ENCODE assay signal across 2 cellular contexts in the genomic region with DNA sequence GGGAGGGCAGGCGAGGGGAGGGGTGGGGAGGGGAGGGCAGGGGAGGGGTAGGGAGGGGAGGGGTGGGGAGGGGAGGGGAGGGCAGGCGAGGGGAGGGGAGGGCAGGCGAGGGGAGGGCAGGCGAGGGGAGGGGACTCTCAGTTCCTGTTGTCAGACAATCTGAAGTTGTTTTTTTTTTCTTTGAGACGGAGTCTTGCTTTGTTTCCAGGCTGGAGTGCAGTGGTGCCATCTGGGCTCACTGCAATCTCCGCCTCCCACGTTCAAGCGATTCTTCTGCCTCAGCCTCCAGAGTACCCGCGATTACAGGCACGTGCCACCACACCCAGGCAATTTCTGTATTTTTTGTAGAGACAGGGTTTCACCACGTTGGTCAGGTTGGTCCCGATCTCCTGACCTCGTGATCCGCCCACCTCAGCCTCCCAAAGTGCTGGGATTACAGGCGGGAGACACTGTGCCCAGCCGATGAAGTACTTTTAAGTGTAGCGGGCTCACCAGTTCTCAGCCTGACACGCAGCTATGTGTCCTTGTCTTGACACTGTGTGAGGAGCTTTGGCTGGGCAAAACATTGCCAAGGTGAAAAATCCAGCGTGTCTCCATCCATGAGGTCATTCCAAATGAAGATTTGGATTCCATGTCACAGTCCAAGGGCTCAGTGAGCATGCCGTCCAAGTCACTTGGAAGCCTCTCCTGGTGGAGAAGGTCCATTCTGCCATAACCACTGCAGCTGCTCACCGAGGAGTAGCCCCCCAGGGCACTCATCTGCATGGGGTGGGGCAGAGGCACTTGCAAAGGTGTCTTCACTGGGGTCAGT.
TF ChIP-seq lines count a peak whose summit lies in the region.

No MANE protein-coding gene starts in this region.

TF ChIP-seq in HCT116, 20 proteins besides CTCF, POLR2A, EP300 and RAD21:
- TF ChIP-seq, protein P1, sequence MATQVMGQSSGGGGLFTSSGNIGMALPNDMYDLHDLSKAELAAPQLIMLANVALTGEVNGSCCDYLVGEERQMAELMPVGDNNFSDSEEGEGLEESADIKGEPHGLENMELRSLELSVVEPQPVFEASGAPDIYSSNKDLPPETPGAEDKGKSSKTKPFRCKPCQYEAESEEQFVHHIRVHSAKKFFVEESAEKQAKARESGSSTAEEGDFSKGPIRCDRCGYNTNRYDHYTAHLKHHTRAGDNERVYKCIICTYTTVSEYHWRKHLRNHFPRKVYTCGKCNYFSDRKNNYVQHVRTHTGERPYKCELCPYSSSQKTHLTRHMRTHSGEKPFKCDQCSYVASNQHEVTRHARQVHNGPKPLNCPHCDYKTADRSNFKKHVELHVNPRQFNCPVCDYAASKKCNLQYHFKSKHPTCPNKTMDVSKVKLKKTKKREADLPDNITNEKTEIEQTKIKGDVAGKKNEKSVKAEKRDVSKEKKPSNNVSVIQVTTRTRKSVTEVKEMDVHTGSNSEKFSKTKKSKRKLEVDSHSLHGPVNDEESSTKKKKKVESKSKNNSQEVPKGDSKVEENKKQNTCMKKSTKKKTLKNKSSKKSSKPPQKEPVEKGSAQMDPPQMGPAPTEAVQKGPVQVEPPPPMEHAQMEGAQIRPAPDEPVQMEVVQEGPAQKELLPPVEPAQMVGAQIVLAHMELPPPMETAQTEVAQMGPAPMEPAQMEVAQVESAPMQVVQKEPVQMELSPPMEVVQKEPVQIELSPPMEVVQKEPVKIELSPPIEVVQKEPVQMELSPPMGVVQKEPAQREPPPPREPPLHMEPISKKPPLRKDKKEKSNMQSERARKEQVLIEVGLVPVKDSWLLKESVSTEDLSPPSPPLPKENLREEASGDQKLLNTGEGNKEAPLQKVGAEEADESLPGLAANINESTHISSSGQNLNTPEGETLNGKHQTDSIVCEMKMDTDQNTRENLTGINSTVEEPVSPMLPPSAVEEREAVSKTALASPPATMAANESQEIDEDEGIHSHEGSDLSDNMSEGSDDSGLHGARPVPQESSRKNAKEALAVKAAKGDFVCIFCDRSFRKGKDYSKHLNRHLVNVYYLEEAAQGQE (IDR thresholded peaks at IDR 0.05; ENCODE audit: low read depth) = no peak
- TF ChIP-seq CEBPB (IDR thresholded peaks at IDR 0.05; ENCODE audit: low read depth) (no peak), EZH2 (IDR thresholded peaks at IDR 0.05) (no peak), TCF7L2 (IDR thresholded peaks at IDR 0.05; ENCODE audit: borderline replicate concordance, extremely low read depth, insufficient read depth, insufficient read length) (no peak), FOSL1 (IDR thresholded peaks at IDR 0.05; ENCODE audit: low read depth) (no peak), SP1 (IDR thresholded peaks at IDR 0.05; ENCODE audit: low read depth) (no peak), ELF1 (IDR thresholded peaks at IDR 0.05; ENCODE audit: borderline replicate concordance, low read depth) (no peak), EZH2phosphoT487 (IDR thresholded peaks at IDR 0.05; ENCODE audit: borderline replicate concordance) (no peak), JUND (IDR thresholded peaks at IDR 0.05) (no peak), SIN3A (IDR thresholded peaks at IDR 0.05; ENCODE audit: low read depth) (no peak), ZFX (IDR thresholded peaks at IDR 0.05) (no peak), EGR1 (IDR thresholded peaks at IDR 0.05; ENCODE audit: low read depth) (peak; percentile 60), CBX3 (IDR thresholded peaks at IDR 0.05; ENCODE audit: low read depth) (no peak)
- TF ChIP-seq, protein P2, sequence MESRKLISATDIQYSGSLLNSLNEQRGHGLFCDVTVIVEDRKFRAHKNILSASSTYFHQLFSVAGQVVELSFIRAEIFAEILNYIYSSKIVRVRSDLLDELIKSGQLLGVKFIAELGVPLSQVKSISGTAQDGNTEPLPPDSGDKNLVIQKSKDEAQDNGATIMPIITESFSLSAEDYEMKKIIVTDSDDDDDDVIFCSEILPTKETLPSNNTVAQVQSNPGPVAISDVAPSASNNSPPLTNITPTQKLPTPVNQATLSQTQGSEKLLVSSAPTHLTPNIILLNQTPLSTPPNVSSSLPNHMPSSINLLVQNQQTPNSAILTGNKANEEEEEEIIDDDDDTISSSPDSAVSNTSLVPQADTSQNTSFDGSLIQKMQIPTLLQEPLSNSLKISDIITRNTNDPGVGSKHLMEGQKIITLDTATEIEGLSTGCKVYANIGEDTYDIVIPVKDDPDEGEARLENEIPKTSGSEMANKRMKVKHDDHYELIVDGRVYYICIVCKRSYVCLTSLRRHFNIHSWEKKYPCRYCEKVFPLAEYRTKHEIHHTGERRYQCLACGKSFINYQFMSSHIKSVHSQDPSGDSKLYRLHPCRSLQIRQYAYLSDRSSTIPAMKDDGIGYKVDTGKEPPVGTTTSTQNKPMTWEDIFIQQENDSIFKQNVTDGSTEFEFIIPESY (IDR thresholded peaks at IDR 0.05; ENCODE audit: extremely low read depth, insufficient replicate concordance, low read length) = no peak
- TF ChIP-seq, protein P3, sequence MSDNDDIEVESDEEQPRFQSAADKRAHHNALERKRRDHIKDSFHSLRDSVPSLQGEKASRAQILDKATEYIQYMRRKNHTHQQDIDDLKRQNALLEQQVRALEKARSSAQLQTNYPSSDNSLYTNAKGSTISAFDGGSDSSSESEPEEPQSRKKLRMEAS (IDR thresholded peaks at IDR 0.05) = peak; percentile 46; the same call in 1 of the 2 replicates

TF ChIP-seq in WTC11, 78 proteins besides CTCF, POLR2A, EP300 and RAD21:
- TF ChIP-seq, protein P4, sequence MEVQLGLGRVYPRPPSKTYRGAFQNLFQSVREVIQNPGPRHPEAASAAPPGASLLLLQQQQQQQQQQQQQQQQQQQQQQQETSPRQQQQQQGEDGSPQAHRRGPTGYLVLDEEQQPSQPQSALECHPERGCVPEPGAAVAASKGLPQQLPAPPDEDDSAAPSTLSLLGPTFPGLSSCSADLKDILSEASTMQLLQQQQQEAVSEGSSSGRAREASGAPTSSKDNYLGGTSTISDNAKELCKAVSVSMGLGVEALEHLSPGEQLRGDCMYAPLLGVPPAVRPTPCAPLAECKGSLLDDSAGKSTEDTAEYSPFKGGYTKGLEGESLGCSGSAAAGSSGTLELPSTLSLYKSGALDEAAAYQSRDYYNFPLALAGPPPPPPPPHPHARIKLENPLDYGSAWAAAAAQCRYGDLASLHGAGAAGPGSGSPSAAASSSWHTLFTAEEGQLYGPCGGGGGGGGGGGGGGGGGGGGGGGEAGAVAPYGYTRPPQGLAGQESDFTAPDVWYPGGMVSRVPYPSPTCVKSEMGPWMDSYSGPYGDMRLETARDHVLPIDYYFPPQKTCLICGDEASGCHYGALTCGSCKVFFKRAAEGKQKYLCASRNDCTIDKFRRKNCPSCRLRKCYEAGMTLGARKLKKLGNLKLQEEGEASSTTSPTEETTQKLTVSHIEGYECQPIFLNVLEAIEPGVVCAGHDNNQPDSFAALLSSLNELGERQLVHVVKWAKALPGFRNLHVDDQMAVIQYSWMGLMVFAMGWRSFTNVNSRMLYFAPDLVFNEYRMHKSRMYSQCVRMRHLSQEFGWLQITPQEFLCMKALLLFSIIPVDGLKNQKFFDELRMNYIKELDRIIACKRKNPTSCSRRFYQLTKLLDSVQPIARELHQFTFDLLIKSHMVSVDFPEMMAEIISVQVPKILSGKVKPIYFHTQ (CRISPR knock-in tag; IDR thresholded peaks at IDR 0.05) = no peak
TF ChIP-seq in WTC11: peak in this region for 0.
